8 cellular contexts compared by ENCODE assay signal in genomic region chr6:33592595-33593413, GRCh38. TPM values are rescaled to one million over a fixed set of nuclear protein-coding genes. Genes with fewer than 3 reads are reported as not detected.
DNase-seq lines count a peak whose midpoint lies in the region; ATAC-seq and TF ChIP-seq lines count a peak whose summit lies in the region.

No MANE protein-coding gene starts in this region.

- DNase-seq in activated naive CD4-positive, alpha-beta T cell treated with anti-CD3 and anti-CD28 coated beads, Interleukin-2, amount 50 U/mL, for 16 hours: peak; percentile 54
- peak; percentile 90 for DNase-seq in kidney tubule cell (ENCODE audit: low spot score)
- DNase-seq in upper lobe of right lung: peak; percentile 83
- no peak for DNase-seq in HCEC 1CT
- DNase-seq in HEK293T (ENCODE audit: extremely low spot score): no peak
- DNase-seq in COR-L47 (lab: John Stamatoyannopoulos, UW): no peak

- ATAC-seq in GM19324 (IDR thresholded peaks at IDR 0.05; ENCODE audit: low FRiP score, unreplicated experiment): peak; percentile 54
- ATAC-seq in upper lobe of right lung: peak; percentile 6

- H3K9me3 ChIP-seq in upper lobe of right lung: no peaks in the 10 kb centered on the region

- H3K4me1 ChIP-seq in upper lobe of right lung: peaks cover 26% of the 10 kb centered on the region

- peak; percentile 92 for TF ChIP-seq EP300 in Ishikawa (IDR thresholded peaks at IDR 0.05; ENCODE audit: borderline replicate concordance)

- CTCF ChIA-PET in HEK293T (lab: Yijun Ruan, JAX): interaction anchor here (0.6 kb wide), 1 partner anchor 355 kb away, joined by 3 read pairs; no protein-coding TSS in a partner anchor

- H3K36me3 ChIP-seq in upper lobe of right lung: no peaks in the 10 kb centered on the region

- TF ChIP-seq RAD21 in Ishikawa (IDR thresholded peaks at IDR 0.05; ENCODE audit: low read depth): peak; percentile 17; the same call in 1 of the 2 replicates

- POLR2A ChIA-PET in HEK293T (lab: Yijun Ruan, JAX): no interaction called here

- H3K27ac ChIP-seq in upper lobe of right lung: peak overlapping the region; percentile 17

- no peak for TF ChIP-seq CTCF in upper lobe of right lung (IDR thresholded peaks at IDR 0.05)

- H3K27me3 ChIP-seq in upper lobe of right lung: no peaks in the 10 kb centered on the region

- intact Hi-C loops in upper lobe of right lung (cut with DNase I): no loop called here

- H3K4me3 ChIP-seq in upper lobe of right lung: peak overlapping the region; percentile 25

TF ChIP-seq in Ishikawa, 13 proteins besides CTCF, POLR2A, EP300 and RAD21:
- TF ChIP-seq TAF1 (IDR thresholded peaks at IDR 0.05; ENCODE audit: low read depth): no peak
- peak; percentile 87 for TF ChIP-seq EGR1 (IDR thresholded peaks at IDR 0.05)
- no peak for TF ChIP-seq USF1 (IDR thresholded peaks at IDR 0.05)
- TF ChIP-seq NFIC (IDR thresholded peaks at IDR 0.05): peak; percentile 88
- TF ChIP-seq CREB1 (IDR thresholded peaks at IDR 0.05; ENCODE audit: low read depth): no peak
- peak; percentile 74 for TF ChIP-seq TEAD4 (IDR thresholded peaks at IDR 0.05)
- peak; percentile 79 for TF ChIP-seq MAX (IDR thresholded peaks at IDR 0.05)
- no peak for TF ChIP-seq REST (IDR thresholded peaks at IDR 0.05; ENCODE audit: low read depth)
- TF ChIP-seq CEBPB (IDR thresholded peaks at IDR 0.05): no peak
- peak; percentile 67; the same call in 1 of the 2 replicates for TF ChIP-seq FOXM1 (IDR thresholded peaks at IDR 0.05; ENCODE audit: borderline replicate concordance, low read depth)
- TF ChIP-seq YY1 (IDR thresholded peaks at IDR 0.05; ENCODE audit: low read depth): 0 out of 2 replicates have a peak, but pooled peaks have one; percentile 32
- TF ChIP-seq ZBTB7A (IDR thresholded peaks at IDR 0.05; ENCODE audit: low read depth): peak; percentile 92; the same call in 1 of the 2 replicates
- TF ChIP-seq TCF12 (IDR thresholded peaks at IDR 0.05; ENCODE audit: low read depth): peak; percentile 95
TF ChIP-seq in Ishikawa: peak in this region for 8.

TF ChIP-seq in HEK293T, 16 proteins besides CTCF, POLR2A, EP300 and RAD21:
- TF ChIP-seq BHLHE40 (IDR thresholded peaks at IDR 0.05; ENCODE audit: borderline replicate concordance) (no peak), L3MBTL2 (conservative IDR thresholded peaks at IDR 0.05) (no peak), SP1 (IDR thresholded peaks at IDR 0.05) (no peak), SUZ12 (IDR thresholded peaks at IDR 0.05) (no peak), NFRKB (IDR thresholded peaks at IDR 0.05) (no peak), HDGF (IDR thresholded peaks at IDR 0.05; ENCODE audit: borderline replicate concordance) (no peak), ELF4 (IDR thresholded peaks at IDR 0.05) (no peak), ARNT (IDR thresholded peaks at IDR 0.05) (no peak), LEF1 (IDR thresholded peaks at IDR 0.05; ENCODE audit: borderline replicate concordance) (no peak), ZNF384 (IDR thresholded peaks at IDR 0.05) (no peak), PKNOX1 (IDR thresholded peaks at IDR 0.05) (no peak), FOXM1 (IDR thresholded peaks at IDR 0.05; ENCODE audit: borderline replicate concordance) (no peak), FOXK2 (IDR thresholded peaks at IDR 0.05) (no peak), CTBP1 (IDR thresholded peaks at IDR 0.05; ENCODE audit: borderline replicate concordance) (no peak), FOXA1 (IDR thresholded peaks at IDR 0.05) (no peak), TARDBP (IDR thresholded peaks at IDR 0.05) (no peak)
TF ChIP-seq in HEK293T: peak in this region for 0.

RNA-seq across cellular contexts. Expression of gene BAK1, which starts 12.7 kb away (rescaled TPM):
- 19.1 TPM for total RNA-seq in upper lobe of right lung

RNA-seq across cellular contexts. Expression of gene ITPR3, which starts 28.3 kb away (rescaled TPM):
- 111 TPM for total RNA-seq in upper lobe of right lung

Comparison
In these comparisons a context has a peak if more than half of its experiments do, and no peak if none do; other contexts are left out.
1. DNase-seq: peak in activated naive CD4-positive, alpha-beta T cell treated with anti-CD3 and anti-CD28 coated beads, Interleukin-2, amount 50 U/mL, for 16 hours (single experiment), kidney tubule cell (single experiment) and upper lobe of right lung (single experiment); none in HCEC 1CT (single experiment), HEK293T (single experiment) and COR-L47 (single experiment).